In genomic region chr20:1323830-1324597, GRCh38 we compare ENCODE assay signal across 11 cellular contexts. TPM values are rescaled to one million over a fixed set of nuclear protein-coding genes. Genes with fewer than 3 reads are reported as not detected.
DNase-seq lines count a peak whose midpoint lies in the region; ATAC-seq and TF ChIP-seq lines count a peak whose summit lies in the region.
"Had no signal": no experiment of that assay in that cellular context is flagged by ENCODE, and none has a peak within 500 bp of the region (broad histone marks: within the 10 kb centered on the region; RNA-seq: fewer than 3 reads in every experiment).

No MANE protein-coding gene starts in this region.

- no TSS peak for BruUV-seq in PC-3 (replicated peaks; lab: Mats Ljungman, UMichigan)

- H3K27me3 Mint-ChIP-seq in CD4-positive, CD25-positive, alpha-beta regulatory T cell = no peaks in the 10 kb centered on the region
- H3K27me3 Mint-ChIP-seq: central memory CD8-positive, alpha-beta T cell had no signal

- H2AFZ ChIP-seq in PC-3 (ENCODE audit: low read length) (no peak overlapping the region), parathyroid adenoma (peak overlapping the region; percentile 92)

- H3F3A ChIP-seq in PC-3 (ENCODE audit: low read length, unreplicated experiment) = no peaks in the 10 kb centered on the region

- CTCF ChIA-PET in PC-3 (lab: Charles Lee) = interaction anchor here (0.6 kb wide), 1 partner anchor 68 kb away, joined by 18 read pairs; no protein-coding TSS in a partner anchor

- peaks cover 31% of the 10 kb centered on the region for H3K4me1 ChIP-seq in CD4-positive, CD25-positive, alpha-beta regulatory T cell (ENCODE audit: control insufficient read depth, insufficient read depth, low read length, poor library complexity, severe bottlenecking)
- H3K4me1 ChIP-seq in PC-3 (ENCODE audit: insufficient read depth, low read length) (peaks cover 57% of the 10 kb centered on the region), esophagus squamous epithelium (peaks cover 31 to 68% (median 49%) of the 10 kb centered on the region in 3 donors), parathyroid adenoma (peaks cover 23% of the 10 kb centered on the region)

- H3K79me2 ChIP-seq in PC-3 (ENCODE audit: low read length) (peaks cover 37% of the 10 kb centered on the region), parathyroid adenoma (peaks cover 8% of the 10 kb centered on the region)

- no peaks in the 10 kb centered on the region for H4K20me1 ChIP-seq in PC-3 (ENCODE audit: low read length)

- H3K4me3 Mint-ChIP-seq in CD4-positive, CD25-positive, alpha-beta regulatory T cell = peak overlapping the region in 1 of 4 donors; percentile 46
- H3K4me3 Mint-ChIP-seq: central memory CD8-positive, alpha-beta T cell had no signal

- no peak for TF ChIP-seq CTCF in PC-3 (conservative IDR thresholded peaks at IDR 0.05; ENCODE audit: low read depth, low read length)
- no peak for TF ChIP-seq CTCF in esophagus squamous epithelium (IDR thresholded peaks at IDR 0.05)
- no peak for TF ChIP-seq CTCF in parathyroid adenoma (IDR thresholded peaks at IDR 0.05)

- peak overlapping the region; percentile 95 for H3K27ac ChIP-seq in CD4-positive, CD25-positive, alpha-beta regulatory T cell (ENCODE audit: insufficient read depth, low read length, poor library complexity, severe bottlenecking)
- H3K27ac ChIP-seq in PC-3 (ENCODE audit: low read length) (peak overlapping the region; percentile 92), esophagus squamous epithelium (peak overlapping the region in 3 of 4 donors; percentile 98 to 99 (median 99)), parathyroid adenoma (peak overlapping the region; percentile 93)

- H3K4me2 ChIP-seq in PC-3 (ENCODE audit: low read length) (peak overlapping the region; percentile 91), parathyroid adenoma (ENCODE audit: low read length) (no peak overlapping the region)

- no peak for TF ChIP-seq POLR2A in esophagus squamous epithelium (IDR thresholded peaks at IDR 0.05)

- H3K27ac Mint-ChIP-seq in CD4-positive, CD25-positive, alpha-beta regulatory T cell = no peak overlapping the region

- peaks cover under 1 to 13% (median 5%) of the 10 kb centered on the region in 4 donors for H3K4me1 Mint-ChIP-seq in CD4-positive, CD25-positive, alpha-beta regulatory T cell
- H3K4me1 Mint-ChIP-seq: central memory CD8-positive, alpha-beta T cell had no signal

- no peaks in the 10 kb centered on the region for H3K9me2 ChIP-seq in PC-3 (replicated peaks; ENCODE audit: low read length)

- DNase-seq in CD4-positive, CD25-positive, alpha-beta regulatory T cell = no peak
- DNase-seq in PC-3 (no peak), esophagus squamous epithelium (lab: John Stamatoyannopoulos, UW) (no peak), cerebellar nuclear complex (lab: John Stamatoyannopoulos, UW) (no peak), NCI-H1694 (lab: John Stamatoyannopoulos, UW) (no peak)
- no peak for DNase-seq in stimulated activated naive CD4-positive, alpha-beta T cell treated with Interleukin-2 at 50 U/mL for 16 hours (lab: John Stamatoyannopoulos, UW)
- DNase-seq in activated naive CD4-positive, alpha-beta T cell treated with Interleukin-2 at 50 U/mL for 16 hours = no peak
- DNase-seq: H7, NCI-H1436 treated with DMSO at 0.1 percent for 48 hours had no signal

- peaks cover 5% of the 10 kb centered on the region for H3K36me3 Mint-ChIP-seq in CD4-positive, CD25-positive, alpha-beta regulatory T cell

- intact Hi-C loops in PC-3 (cut with micrococcal nuclease) (loop anchor here (2.0 kb wide), 1 partner anchor 69 kb away; the partner anchor contains the start of gene FKBP1A), esophagus squamous epithelium (cut with DNase I) (no loop called here)

- POLR2A ChIA-PET in PC-3 (lab: Charles Lee; ENCODE audit: unreplicated experiment) = no interaction called here

- no peaks in the 10 kb centered on the region for H3K9me3 ChIP-seq in CD4-positive, CD25-positive, alpha-beta regulatory T cell (ENCODE audit: control insufficient read depth in 2 of 2, low read length in 2 of 2)
- no peaks in the 10 kb centered on the region for H3K9me3 ChIP-seq in PC-3 (ENCODE audit: low read length)
- no peaks in the 10 kb centered on the region for H3K9me3 ChIP-seq in esophagus squamous epithelium
- no peaks in the 10 kb centered on the region for H3K9me3 ChIP-seq in parathyroid adenoma (ENCODE audit: control insufficient read depth, low read length)

- H3K9me3 Mint-ChIP-seq in CD4-positive, CD25-positive, alpha-beta regulatory T cell = peaks cover 0 to 2% (median 0%) of the 10 kb centered on the region in 7 donors
- H3K9me3 Mint-ChIP-seq: central memory CD8-positive, alpha-beta T cell had no signal

- H3K4me3 ChIP-seq in CD4-positive, CD25-positive, alpha-beta regulatory T cell (ENCODE audit: low read depth, low read length) = no peak overlapping the region
- H3K4me3 ChIP-seq in PC-3 (ENCODE audit: low read length) (peak overlapping the region; percentile 74; the same call in 1 of the 2 replicates), esophagus squamous epithelium (peak overlapping the region in 1 of 4 donors; percentile 84), parathyroid adenoma (ENCODE audit: low read depth, low read length) (no peak overlapping the region)

- ATAC-seq in CD4-positive, CD25-positive, alpha-beta regulatory T cell (ENCODE audit: low read depth in 2 of 2) = no peak
- no peak for ATAC-seq in PC-3

- 74 to 76% methylated on average over 11 to 12 of the region's 12 CpGs for WGBS in esophagus squamous epithelium, 2 donors

- no peaks in the 10 kb centered on the region for H3K36me3 ChIP-seq in CD4-positive, CD25-positive, alpha-beta regulatory T cell (ENCODE audit: control insufficient read depth, insufficient read depth, low read length)
- H3K36me3 ChIP-seq in PC-3 (ENCODE audit: low read depth, low read length) (no peaks in the 10 kb centered on the region), esophagus squamous epithelium (peaks cover 0 to 12% (median 0%) of the 10 kb centered on the region in 3 donors), parathyroid adenoma (ENCODE audit: control insufficient read depth, insufficient read depth, low read length) (no peaks in the 10 kb centered on the region)

- H3K9ac ChIP-seq in PC-3 (ENCODE audit: low read length) (peak overlapping the region; percentile 98), parathyroid adenoma (no peak overlapping the region)

- no peaks in the 10 kb centered on the region for H3K27me3 ChIP-seq in CD4-positive, CD25-positive, alpha-beta regulatory T cell (ENCODE audit: control insufficient read depth, insufficient read depth, low read length)
- H3K27me3 ChIP-seq in PC-3 (ENCODE audit: low read length) (no peaks in the 10 kb centered on the region), esophagus squamous epithelium (no peaks in the 10 kb centered on the region), parathyroid adenoma (ENCODE audit: control insufficient read depth, insufficient read depth, low read length) (no peaks in the 10 kb centered on the region)

RNA-seq across cellular contexts. Expression of gene SDCBP2, which starts 4.9 kb away (rescaled TPM):
- 1.2 TPM for total RNA-seq in CD4-positive, CD25-positive, alpha-beta regulatory T cell
- 1 to 10 TPM; 1.6 to 4.3 (median 3.4) TPM for polyA plus RNA-seq in CD4-positive, CD25-positive, alpha-beta regulatory T cell
- total RNA-seq in PC-3 (2014; rRNA removed) (14.4 and 25.5 TPM in 2 replicates), esophagus squamous epithelium (100 to 1,000 TPM in 3 of 4 donors, 10 to 100 TPM in 1; 90.2 to 175 (median 134) TPM)

RNA-seq across cellular contexts. Expression of gene SNPH, which starts 57.9 kb away (rescaled TPM):
- total RNA-seq in CD4-positive, CD25-positive, alpha-beta regulatory T cell = 7.5 TPM
- polyA plus RNA-seq in CD4-positive, CD25-positive, alpha-beta regulatory T cell = 1 to 10 TPM in 3 of 4 donors, under 1 TPM in 1; 0.97 to 4.1 (median 3.1) TPM
- 21.4 and 24.9 TPM in 2 replicates for total RNA-seq in PC-3 (2014; rRNA removed)
- 1 to 10 TPM in 3 of 4 donors, under 1 TPM in 1; 0.83 to 2.5 (median 1.5) TPM for total RNA-seq in esophagus squamous epithelium
